ENCODE assay signal across 8 cellular contexts in genomic region chr16:88527186-88527936, GRCh38. TPM values are rescaled to one million over a fixed set of nuclear protein-coding genes. Genes with fewer than 3 reads are reported as not detected.
DNase-seq lines count a peak whose midpoint lies in the region; ATAC-seq, FAIRE-seq and TF ChIP-seq lines count a peak whose summit lies in the region.

No MANE protein-coding gene starts in this region.

- no peaks in the 10 kb centered on the region for H3K27me3 Mint-ChIP-seq in activated T-helper 2 cell treated with anti-CD3 and anti-CD28 coated beads, Interferon-gamma antibody, Interleukin-2, Interleukin-4, amounts not matched to agents 10 μg/mL and 5 μg/mL and 100 μg/mL, durations not matched to agents 14 hours and 24 hours and 36 hours (ENCODE audit: low read depth)

- H3K36me3 Mint-ChIP-seq in activated T-helper 2 cell treated with anti-CD3 and anti-CD28 coated beads, Interferon-gamma antibody, Interleukin-2, Interleukin-4, amounts not matched to agents 10 μg/mL and 5 μg/mL and 100 μg/mL, durations not matched to agents 14 hours and 24 hours and 36 hours (ENCODE audit: low read depth): no peaks in the 10 kb centered on the region

- H3K79me2 ChIP-seq in PC-3 (ENCODE audit: low read length) (no peaks in the 10 kb centered on the region), parathyroid adenoma (no peaks in the 10 kb centered on the region)

- H4K20me1 ChIP-seq in PC-3 (ENCODE audit: low read length): no peaks in the 10 kb centered on the region

- TF ChIP-seq CTCF in PC-3 (conservative IDR thresholded peaks at IDR 0.05; ENCODE audit: low read depth, low read length) (peak; percentile 64), parathyroid adenoma (IDR thresholded peaks at IDR 0.05) (peak; percentile 90)

- H3K4me2 ChIP-seq in PC-3 (ENCODE audit: low read length) (no peak overlapping the region), parathyroid adenoma (ENCODE audit: low read length) (no peak overlapping the region)

- H3K4me1 ChIP-seq in PC-3 (ENCODE audit: insufficient read depth, low read length) (no peaks in the 10 kb centered on the region), parathyroid adenoma (no peaks in the 10 kb centered on the region)

- no peaks in the 10 kb centered on the region for H3K4me1 Mint-ChIP-seq in activated T-helper 2 cell treated with anti-CD3 and anti-CD28 coated beads, Interferon-gamma antibody, Interleukin-2, Interleukin-4, amounts not matched to agents 10 μg/mL and 5 μg/mL and 100 μg/mL, durations not matched to agents 14 hours and 24 hours and 36 hours (ENCODE audit: low read depth)

- no peaks in the 10 kb centered on the region for H3K36me3 ChIP-seq in PC-3 (ENCODE audit: low read depth, low read length)
- H3K36me3 ChIP-seq in parathyroid adenoma (ENCODE audit: control insufficient read depth, insufficient read depth, low read length): no peaks in the 10 kb centered on the region

- H3K9me3 ChIP-seq in PC-3 (ENCODE audit: low read length) (no peaks in the 10 kb centered on the region), parathyroid adenoma (ENCODE audit: control insufficient read depth, low read length) (no peaks in the 10 kb centered on the region)

- no peak overlapping the region for H3K27ac Mint-ChIP-seq in activated T-helper 2 cell treated with anti-CD3 and anti-CD28 coated beads, Interferon-gamma antibody, Interleukin-2, Interleukin-4, amounts not matched to agents 10 μg/mL and 5 μg/mL and 100 μg/mL, durations not matched to agents 14 hours and 24 hours and 36 hours

- H3K9me2 ChIP-seq in PC-3 (replicated peaks; ENCODE audit: low read length): no peaks in the 10 kb centered on the region

- H2AFZ ChIP-seq in PC-3 (ENCODE audit: low read length) (no peak overlapping the region), parathyroid adenoma (no peak overlapping the region)

- no peak overlapping the region for H3K9ac ChIP-seq in PC-3 (ENCODE audit: low read length)
- no peak overlapping the region for H3K9ac ChIP-seq in parathyroid adenoma

- no peaks in the 10 kb centered on the region for H3K27me3 ChIP-seq in PC-3 (ENCODE audit: low read length)
- H3K27me3 ChIP-seq in parathyroid adenoma (ENCODE audit: control insufficient read depth, insufficient read depth, low read length): no peaks in the 10 kb centered on the region

- CTCF ChIA-PET in PC-3 (lab: Charles Lee): no interaction called here

- no peak for FAIRE-seq in urothelium cell line (lab: Jason Lieb, UNC)

- no TSS peak for BruUV-seq in PC-3 (replicated peaks; lab: Mats Ljungman, UMichigan)

- intact Hi-C loops in PC-3 (cut with micrococcal nuclease): loop anchor here (10.0 kb wide), 1 partner anchor 83 kb away; no protein-coding TSS in a partner anchor
- intact Hi-C loops in activated T-helper 2 cell treated with anti-CD3 and anti-CD28 coated beads, Interferon-gamma antibody, Interleukin-2, Interleukin-4, amounts not matched to agents 10 μg/mL and 5 μg/mL and 100 μg/mL, durations not matched to agents 14 hours and 24 hours and 36 hours (cut with micrococcal nuclease): loop anchor here (1.0 kb wide), 1 partner anchor 84 kb away; no protein-coding TSS in a partner anchor

- no peaks in the 10 kb centered on the region for H3F3A ChIP-seq in PC-3 (ENCODE audit: low read length, unreplicated experiment)

- no peak overlapping the region for H3K4me3 Mint-ChIP-seq in activated T-helper 2 cell treated with anti-CD3 and anti-CD28 coated beads, Interferon-gamma antibody, Interleukin-2, Interleukin-4, amounts not matched to agents 10 μg/mL and 5 μg/mL and 100 μg/mL, durations not matched to agents 14 hours and 24 hours and 36 hours (ENCODE audit: low read depth)

- ATAC-seq in PC-3: peak; percentile 40; the same call in 1 of the 2 replicates

- DNase-seq in NOMO-1 (lab: John Stamatoyannopoulos, UW; ENCODE audit: unreplicated experiment in 2 of 2) (peak; percentile 21 to 35), NOMO-1 treated with dmso at 0.1 percent for 144 hours (lab: John Stamatoyannopoulos, UW; ENCODE audit: unreplicated experiment) (no peak), PC-3 (peak; percentile 21), fibroblast of the conjunctiva (ENCODE audit: low read depth) (peak; percentile 36), urothelium cell line (ENCODE audit: low spot score) (peak; percentile 61), OCI-M2 (lab: John Stamatoyannopoulos, UW; ENCODE audit: unreplicated experiment) (no peak)
- peak; percentile 38 for DNase-seq in activated T-helper 2 cell treated with anti-CD3 and anti-CD28 coated beads, Interferon-gamma antibody, Interleukin-2, Interleukin-4, amounts not matched to agents 10 μg/mL and 5 μg/mL and 100 μg/mL, durations not matched to agents 14 hours and 24 hours and 36 hours (ENCODE audit: low spot score)

- H3K4me3 ChIP-seq in PC-3 (ENCODE audit: low read length) (no peak overlapping the region), parathyroid adenoma (ENCODE audit: low read depth, low read length) (no peak overlapping the region)

- H3K27ac ChIP-seq in PC-3 (ENCODE audit: low read length): no peak overlapping the region
- no peak overlapping the region for H3K27ac ChIP-seq in parathyroid adenoma

- H3K9me3 Mint-ChIP-seq in activated T-helper 2 cell treated with anti-CD3 and anti-CD28 coated beads, Interferon-gamma antibody, Interleukin-2, Interleukin-4, amounts not matched to agents 10 μg/mL and 5 μg/mL and 100 μg/mL, durations not matched to agents 14 hours and 24 hours and 36 hours: no peaks in the 10 kb centered on the region

- POLR2A ChIA-PET in PC-3 (lab: Charles Lee; ENCODE audit: unreplicated experiment): no interaction called here

RNA-seq across cellular contexts. Expression of gene ZC3H18, which starts 42.8 kb away (rescaled TPM):
- 11.8 and 24.5 TPM in 2 replicates for total RNA-seq in PC-3 (2014; rRNA removed)
- 93.9 and 101 TPM in 2 replicates for total RNA-seq in activated T-helper 2 cell treated with anti-CD3 and anti-CD28 coated beads, Interferon-gamma antibody, Interleukin-2, Interleukin-4, amounts not matched to agents 10 μg/mL and 5 μg/mL and 100 μg/mL, durations not matched to agents 14 hours and 24 hours and 36 hours

Comparison
In these comparisons a context has a peak if more than half of its experiments do, and no peak if none do; other contexts are left out.
1. DNase-seq: peak in NOMO-1 (2 of 2), PC-3 (single experiment), activated T-helper 2 cell treated with anti-CD3 and anti-CD28 coated beads, Interferon-gamma antibody, Interleukin-2, Interleukin-4, amounts not matched to agents 10 μg/mL and 5 μg/mL and 100 μg/mL, durations not matched to agents 14 hours and 24 hours and 36 hours (single experiment), fibroblast of the conjunctiva (single experiment) and urothelium cell line (single experiment); none in NOMO-1 treated with dmso at 0.1 percent for 144 hours (single experiment) and OCI-M2 (single experiment).